Comparison of ENCODE assay signal across 8 cellular contexts in genomic region chr11:8268530-8269461, GRCh38. TPM values are rescaled to one million over a fixed set of nuclear protein-coding genes. Genes with fewer than 3 reads are reported as not detected.
A peak's percentile ranks its signal among the peaks of the same experiment; 100 is the strongest.
DNase-seq lines count a peak whose midpoint lies in the region; ATAC-seq and TF ChIP-seq lines count a peak whose summit lies in the region.

No MANE protein-coding gene starts in this region.

- peak in 1 of 2 donors; percentile 40 for ATAC-seq in natural killer cell treated with Interleukin-12 subunit alpha and Interleukin-12 subunit beta and Interleukin-15 and Interleukin-18, amount 100 ng/mL, for 72 hours
- ATAC-seq in HG03442 (IDR thresholded peaks at IDR 0.05; ENCODE audit: unreplicated experiment) = no peak
- ATAC-seq in GM18861 (IDR thresholded peaks at IDR 0.05; ENCODE audit: unreplicated experiment) = no peak

- no peaks in the 10 kb centered on the region for H3K36me3 ChIP-seq in HEK293 (ENCODE audit: control insufficient read depth in 2 of 2, insufficient read depth in 1 of 2, low read length in 2 of 2)

- H3K9me3 Mint-ChIP-seq in endothelial cell (ENCODE audit: unreplicated experiment) = no peaks in the 10 kb centered on the region
- no peaks in the 10 kb centered on the region for H3K9me3 Mint-ChIP-seq in natural killer cell treated with Interleukin-12 subunit alpha and Interleukin-12 subunit beta and Interleukin-15 and Interleukin-18, amount 100 ng/mL, for 72 hours

- POLR2A ChIA-PET in AG04449 (lab: Yijun Ruan, JAX) = no interaction called here
- POLR2A ChIA-PET in HEK293 (lab: Yijun Ruan, JAX) = no interaction called here

- no peak for DNase-seq in AG04449 (ENCODE audit: low read depth, low spot score)
- DNase-seq in endothelial cell (ENCODE audit: low spot score) = peak; percentile 38
- DNase-seq in natural killer cell treated with Interleukin-12 subunit alpha and Interleukin-12 subunit beta and Interleukin-15 and Interleukin-18, amount 100 ng/mL, for 72 hours (ENCODE audit: low spot score) = no peak
- DNase-seq in NCI-H774 (lab: John Stamatoyannopoulos, UW) = no peak
- DNase-seq in activated gamma-delta T cell (lab: John Stamatoyannopoulos, UW) = no peak

- H3K4me3 ChIP-seq in AG04449 (ENCODE audit: low read depth, low read length) (peak overlapping the region; percentile 27; the same call in 1 of the 2 replicates), HEK293 (ENCODE audit: low read depth, low read length) (peak overlapping the region; percentile 45)

- peaks cover 17% of the 10 kb centered on the region for H3K27me3 Mint-ChIP-seq in endothelial cell (ENCODE audit: unreplicated experiment)
- peaks cover 46 to 53% of the 10 kb centered on the region in 2 donors for H3K27me3 Mint-ChIP-seq in natural killer cell treated with Interleukin-12 subunit alpha and Interleukin-12 subunit beta and Interleukin-15 and Interleukin-18, amount 100 ng/mL, for 72 hours

- peak overlapping the region; percentile 66 for H3K4me3 Mint-ChIP-seq in endothelial cell (ENCODE audit: unreplicated experiment)
- peak overlapping the region; percentile 22 for H3K4me3 Mint-ChIP-seq in natural killer cell treated with Interleukin-12 subunit alpha and Interleukin-12 subunit beta and Interleukin-15 and Interleukin-18, amount 100 ng/mL, for 72 hours

- H3K27ac Mint-ChIP-seq in endothelial cell (ENCODE audit: unreplicated experiment) = no peak overlapping the region
- no peak overlapping the region for H3K27ac Mint-ChIP-seq in natural killer cell treated with Interleukin-12 subunit alpha and Interleukin-12 subunit beta and Interleukin-15 and Interleukin-18, amount 100 ng/mL, for 72 hours

- no peaks in the 10 kb centered on the region for H3K9me3 ChIP-seq in HEK293 (ENCODE audit: control insufficient read depth, insufficient read depth, low read depth, low read length)

- peaks cover 4% of the 10 kb centered on the region for H3K36me3 Mint-ChIP-seq in endothelial cell (ENCODE audit: low read depth, unreplicated experiment)
- no peaks in the 10 kb centered on the region for H3K36me3 Mint-ChIP-seq in natural killer cell treated with Interleukin-12 subunit alpha and Interleukin-12 subunit beta and Interleukin-15 and Interleukin-18, amount 100 ng/mL, for 72 hours

- CTCF ChIA-PET in AG04449 (lab: Yijun Ruan, JAX) (interaction anchor here (1.0 kb wide), 1 partner anchor 45 kb away, joined by 3 read pairs; no protein-coding TSS in a partner anchor), HEK293 (lab: Yijun Ruan, JAX) (interaction anchor here (0.6 to 1.0 kb wide), 2 partner anchors 298 to 870 kb away, joined by 3 to 5 read pairs; no protein-coding TSS in a partner anchor)

- no peaks in the 10 kb centered on the region for H3K4me1 ChIP-seq in HEK293 (ENCODE audit: control insufficient read depth, insufficient read depth, low read length)

- peaks cover 5% of the 10 kb centered on the region for H3K4me1 Mint-ChIP-seq in endothelial cell (ENCODE audit: unreplicated experiment)
- H3K4me1 Mint-ChIP-seq in natural killer cell treated with Interleukin-12 subunit alpha and Interleukin-12 subunit beta and Interleukin-15 and Interleukin-18, amount 100 ng/mL, for 72 hours (ENCODE audit: low read depth in 2 of 2) = peaks cover 5 to 9% of the 10 kb centered on the region in 2 donors

- TF ChIP-seq CTCF in AG04449 (IDR thresholded peaks at IDR 0.05; ENCODE audit: insufficient read depth, low read length, missing control alignments) (no peak), HEK293 (tag by site-specific recombination; IDR thresholded peaks at IDR 0.05) (no peak), endothelial cell (IDR thresholded peaks at IDR 0.05; ENCODE audit: unreplicated experiment) (no peak)

- no peak overlapping the region for H3K27ac ChIP-seq in HEK293 (ENCODE audit: extremely low read depth, low read depth, low read length)

TF ChIP-seq in HEK293, 187 proteins besides CTCF, POLR2A, EP300 and RAD21:
- TF ChIP-seq ZFHX2 (tag by site-specific recombination; conservative IDR thresholded peaks at IDR 0.05) (peak; percentile 90), EGR2 (tag by site-specific recombination; IDR thresholded peaks at IDR 0.05; ENCODE audit: low read depth) (peak; percentile 80), ZBTB20 (tag by site-specific recombination; IDR thresholded peaks at IDR 0.05) (peak; percentile 36; the same call in 1 of the 2 replicates), ZSCAN4 (tag by site-specific recombination; IDR thresholded peaks at IDR 0.05) (peak; percentile 59), ZNF677 (tag by site-specific recombination; IDR thresholded peaks at IDR 0.05) (no peak)

RNA-seq across cellular contexts. Expression of gene LMO1, which starts 5.1 kb away (rescaled TPM):
- total RNA-seq in endothelial cell (ENCODE audit: unreplicated experiment) = not detected
- not detected for total RNA-seq in natural killer cell treated with Interleukin-12 subunit alpha and Interleukin-12 subunit beta and Interleukin-15 and Interleukin-18, amount 100 ng/mL, for 72 hours
